19 cellular contexts compared by ENCODE assay signal in the genomic region with DNA sequence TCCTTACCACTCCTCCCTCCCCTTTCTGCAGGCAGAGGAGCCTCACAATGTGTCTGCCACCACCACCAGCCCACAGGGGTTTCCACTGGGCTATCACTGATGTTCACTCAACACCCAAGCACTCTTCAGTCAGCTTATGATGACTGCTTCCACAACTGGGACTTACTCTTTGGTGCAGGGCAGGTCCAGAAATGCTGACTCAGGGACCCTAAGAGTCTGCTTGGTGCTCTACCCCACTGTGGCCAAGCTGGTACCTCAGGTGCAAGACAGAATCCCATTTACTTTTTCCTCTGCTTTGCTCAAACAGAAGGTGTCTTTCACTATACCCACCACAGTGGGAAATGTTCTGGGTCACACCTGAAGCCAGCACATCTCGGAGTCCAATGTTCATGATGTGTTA. TPM values are rescaled to one million over a fixed set of nuclear protein-coding genes. Genes with fewer than 3 reads are reported as not detected.
A peak's percentile ranks its signal among the peaks of the same experiment; 100 is the strongest.
DNase-seq lines count a peak whose midpoint lies in the region; ATAC-seq, FAIRE-seq and TF ChIP-seq lines count a peak whose summit lies in the region.
"Had no signal": no experiment of that assay in that cellular context is flagged by ENCODE, and none has a peak within 500 bp of the region (broad histone marks: within the 10 kb centered on the region; RNA-seq: fewer than 3 reads in every experiment).

No MANE protein-coding gene starts in this region.

- no peaks in the 10 kb centered on the region for H4K20me1 ChIP-seq in HepG2 (ENCODE audit: insufficient read depth, low read length)

- CTCF ChIA-PET in HepG2 (lab: Yijun Ruan, JAX; ENCODE audit: low intra/inter-chr PET ratio, low total read pairs) = no interaction called here
- CTCF ChIA-PET in naive thymus-derived CD4-positive, alpha-beta T cell (lab: Charles Lee) = no interaction called here
- CTCF ChIA-PET in GM10248 (lab: Yijun Ruan, JAX) = interaction anchor here (1.5 kb wide), 1 partner anchor 18 kb away, joined by 3 read pairs; no protein-coding TSS in a partner anchor

- FAIRE-seq in HepG2 (lab: Jason Lieb, UNC) = no peak

- peaks cover 100% of the 10 kb centered on the region for H3K9me3 ChIP-seq in HepG2 (ENCODE audit: low read length)
- H3K9me3 ChIP-seq in right lobe of liver = peaks cover 0 to 63% (median 39%) of the 10 kb centered on the region in 4 donors
- peaks cover 100% of the 10 kb centered on the region for H3K9me3 ChIP-seq in endodermal cell (ENCODE audit: control insufficient read depth, low read length)
- peaks cover 25 to 81% (median 52%) of the 10 kb centered on the region in 3 experiments for H3K9me3 ChIP-seq in naive thymus-derived CD4-positive, alpha-beta T cell (ENCODE audit: control insufficient read depth in 2 of 3, low read length in 3 of 3)
- H3K9me3 ChIP-seq in BE2C = no peaks in the 10 kb centered on the region

- DNase-seq in HepG2 (ENCODE audit: low spot score) = no peak
- no peak for DNase-seq in right lobe of liver
- no peak for DNase-seq in endodermal cell
- no peak for DNase-seq in naive thymus-derived CD4-positive, alpha-beta T cell
- no peak for DNase-seq in NK-92 (lab: John Stamatoyannopoulos, UW; ENCODE audit: unreplicated experiment)
- no peak for DNase-seq in BE2C
- DNase-seq in GM10248 (ENCODE audit: extremely low spot score) = no peak
- DNase-seq: 8988T, GM23248, KG1, NCI-H1417 treated with DMSO at 0.1 percent for 48 hours, NCI-H1930, NCI-H446 treated with DMSO at 0.1 percent for 48 hours, PC-9 had no signal

- peaks cover 26 to 46% of the 10 kb centered on the region in 2 experiments for H3K36me3 ChIP-seq in HepG2 (replicated peaks in 1 of 2; ENCODE audit: control insufficient read depth in 1 of 2, insufficient read depth in 2 of 2, low read length in 2 of 2)
- H3K36me3 ChIP-seq in right lobe of liver = peaks cover 0 to 36% (median 10%) of the 10 kb centered on the region in 4 donors
- peaks cover 72% of the 10 kb centered on the region for H3K36me3 ChIP-seq in endodermal cell (ENCODE audit: control insufficient read depth, insufficient read depth, low read length)
- peaks cover 28 to 49% (median 28%) of the 10 kb centered on the region in 3 experiments for H3K36me3 ChIP-seq in naive thymus-derived CD4-positive, alpha-beta T cell (ENCODE audit: control insufficient read depth in 2 of 3, insufficient read depth in 3 of 3, low read length in 3 of 3)
- H3K36me3 ChIP-seq in BE2C = peaks cover 20% of the 10 kb centered on the region

- peaks cover 96% of the 10 kb centered on the region for H3K36me3 Mint-ChIP-seq in endodermal cell (ENCODE audit: low read depth)
- H3K36me3 Mint-ChIP-seq in naive thymus-derived CD4-positive, alpha-beta T cell = peaks cover 54 to 99% (median 95%) of the 10 kb centered on the region in 5 donors

- WGBS in HepG2 (ENCODE audit: low lambda C conversion rate) = 100% methylated on average over 1 of the region's 1 CpG
- no CpG with 5 or more reads among the region's 1 CpG for WGBS in right lobe of liver (ENCODE audit: insufficient coverage, low coverage, low lambda C conversion rate, missing lambda C conversion rate)
- WGBS in endodermal cell (ENCODE audit: insufficient coverage in 1 of 2, insufficient read length in 1 of 2), 2 experiments = 95% methylated on average over 1 of the region's 1 CpG; no CpG with 5 or more reads in 1 of the 2 experiments

- peaks cover 25% of the 10 kb centered on the region for H3K79me2 ChIP-seq in HepG2 (ENCODE audit: insufficient read depth, low read length)

- in situ Hi-C loops in HepG2 (cut with HindIII; ENCODE audit: extremely low pct_ligation_motif_present, low pct_unique_long_range_greater_than_20kb) = no loop called here

- H3K4me3 Mint-ChIP-seq in endodermal cell = no peak overlapping the region
- no peak overlapping the region for H3K4me3 Mint-ChIP-seq in naive thymus-derived CD4-positive, alpha-beta T cell
- H3K4me3 Mint-ChIP-seq: CD14-positive monocyte had no signal

- POLR2A ChIA-PET in HepG2 (lab: Yijun Ruan, JAX) (no interaction called here), GM10248 (lab: Yijun Ruan, JAX) (no interaction called here)
- POLR2A ChIA-PET in naive thymus-derived CD4-positive, alpha-beta T cell (lab: Charles Lee) = no interaction called here

- no TSS peak for BruUV-seq in HepG2 (replicated peaks; lab: Mats Ljungman, UMichigan)

- intact Hi-C loops in HepG2 (cut with micrococcal nuclease; ENCODE audit: unreplicated experiment) (no loop called here), right lobe of liver (cut with DNase I) (no loop called here)
- intact Hi-C loops in naive thymus-derived CD4-positive, alpha-beta T cell (cut with micrococcal nuclease) = no loop called here

- ATAC-seq in HepG2 = no peak
- ATAC-seq in right lobe of liver = no peak
- ATAC-seq in naive thymus-derived CD4-positive, alpha-beta T cell = no peak
- no peak for ATAC-seq in GM18867 (IDR thresholded peaks at IDR 0.05; ENCODE audit: unreplicated experiment)
- ATAC-seq: HCT116 had no signal

- TF ChIP-seq CTCF in HepG2 (CRISPR knock-in tag; IDR thresholded peaks at IDR 0.05) = no peak
- no peak for TF ChIP-seq CTCF in right lobe of liver (IDR thresholded peaks at IDR 0.05)
- TF ChIP-seq CTCF in endodermal cell (conservative IDR thresholded peaks at IDR 0.05) = no peak
- TF ChIP-seq CTCF in BE2C (IDR thresholded peaks at IDR 0.05; ENCODE audit: low read depth, low read length) = no peak
- TF ChIP-seq CTCF in GM10248 (IDR thresholded peaks at IDR 0.05; ENCODE audit: control extremely low read depth, extremely low read depth, low read depth, missing control alignments) = no peak

- H3K4me3 ChIP-seq in HepG2 (replicated peaks in 1 of 3; ENCODE audit: insufficient read depth in 1 of 3, low read depth in 2 of 3, low read length in 3 of 3) (no peak overlapping the region), right lobe of liver (no peak overlapping the region), endodermal cell (ENCODE audit: low read length) (peak overlapping the region; percentile 72), BE2C (ENCODE audit: low read depth, low read length) (no peak overlapping the region)
- peak overlapping the region; percentile 20 for H3K4me3 ChIP-seq in naive thymus-derived CD4-positive, alpha-beta T cell (ENCODE audit: low read length)
- H3K4me3 ChIP-seq: GM23248, PC-9, SJSA1 had no signal

- H3K9ac ChIP-seq in HepG2 (ENCODE audit: insufficient read depth, low read depth, low read length) = no peak overlapping the region
- no peak overlapping the region for H3K9ac ChIP-seq in endodermal cell (ENCODE audit: extremely low read depth, low read length, poor library complexity, severe bottlenecking)
- H3K9ac ChIP-seq: GM23248 had no signal

- H3K27me3 Mint-ChIP-seq in endodermal cell (ENCODE audit: insufficient read depth) = no peaks in the 10 kb centered on the region
- no peaks in the 10 kb centered on the region for H3K27me3 Mint-ChIP-seq in naive thymus-derived CD4-positive, alpha-beta T cell

- no peaks in the 10 kb centered on the region for H3K27me3 ChIP-seq in HepG2 (ENCODE audit: control insufficient read depth in 1 of 2, insufficient read depth in 2 of 2, low read length in 2 of 2)
- H3K27me3 ChIP-seq in right lobe of liver = no peaks in the 10 kb centered on the region
- no peaks in the 10 kb centered on the region for H3K27me3 ChIP-seq in endodermal cell (ENCODE audit: control insufficient read depth, insufficient read depth, low read length, poor library complexity, severe bottlenecking)
- H3K27me3 ChIP-seq in naive thymus-derived CD4-positive, alpha-beta T cell (ENCODE audit: control insufficient read depth in 2 of 2, insufficient read depth in 2 of 2, low read length in 2 of 2) = no peaks in the 10 kb centered on the region
- no peaks in the 10 kb centered on the region for H3K27me3 ChIP-seq in BE2C
- H3K27me3 ChIP-seq: SJSA1 had no signal

- H2AFZ ChIP-seq in HepG2 (ENCODE audit: low read length) = no peak overlapping the region
- H2AFZ ChIP-seq: GM23248, PC-9 had no signal

- H3K27ac Mint-ChIP-seq in endodermal cell = no peak overlapping the region
- H3K27ac Mint-ChIP-seq in naive thymus-derived CD4-positive, alpha-beta T cell = no peak overlapping the region

- H3K9me3 Mint-ChIP-seq in endodermal cell = peaks cover 98% of the 10 kb centered on the region
- peaks cover 17 to 100% (median 83%) of the 10 kb centered on the region in 11 donors for H3K9me3 Mint-ChIP-seq in naive thymus-derived CD4-positive, alpha-beta T cell

- no peak for TF ChIP-seq RAD21 in HepG2 (CRISPR knock-in tag; IDR thresholded peaks at IDR 0.05)

- no peak overlapping the region for H3K4me2 ChIP-seq in HepG2 (ENCODE audit: low read depth, low read length)
- H3K4me2 ChIP-seq: PC-9 had no signal

- TF ChIP-seq POLR2A in HepG2 (IDR thresholded peaks at IDR 0.05; ENCODE audit: insufficient read depth in 1 of 2, low read depth in 2 of 2, low read length in 2 of 2) (no peak), right lobe of liver (IDR thresholded peaks at IDR 0.05) (no peak)

- no peak for TF ChIP-seq EP300 in HepG2 (IDR thresholded peaks at IDR 0.05; ENCODE audit: low read depth in 2 of 2, low read length in 2 of 2)
- no peak for TF ChIP-seq EP300 in HepG2 (CRISPR knock-in tag; IDR thresholded peaks at IDR 0.05; ENCODE audit: borderline replicate concordance)

- H3K4me1 Mint-ChIP-seq in endodermal cell = no peaks in the 10 kb centered on the region
- H3K4me1 Mint-ChIP-seq in naive thymus-derived CD4-positive, alpha-beta T cell = peaks cover 0 to 22% (median 10%) of the 10 kb centered on the region in 7 donors
- H3K4me1 Mint-ChIP-seq: CD14-positive monocyte had no signal

- no peaks in the 10 kb centered on the region for H3K4me1 ChIP-seq in HepG2 (ENCODE audit: insufficient read depth, low read length)
- H3K4me1 ChIP-seq in right lobe of liver = no peaks in the 10 kb centered on the region
- no peaks in the 10 kb centered on the region for H3K4me1 ChIP-seq in endodermal cell (ENCODE audit: control insufficient read depth, insufficient read depth, low read length)
- no peaks in the 10 kb centered on the region for H3K4me1 ChIP-seq in naive thymus-derived CD4-positive, alpha-beta T cell (ENCODE audit: control insufficient read depth in 2 of 2, insufficient read depth in 2 of 2, low read length in 2 of 2)
- H3K4me1 ChIP-seq in BE2C = no peaks in the 10 kb centered on the region
- H3K4me1 ChIP-seq: SJSA1 had no signal

- H3K27ac ChIP-seq in HepG2 (ENCODE audit: extremely low read length, insufficient read depth, low read length) (no peak overlapping the region), right lobe of liver (no peak overlapping the region), endodermal cell (ENCODE audit: low read depth, low read length) (no peak overlapping the region)
- H3K27ac ChIP-seq in naive thymus-derived CD4-positive, alpha-beta T cell (ENCODE audit: low read depth, low read length) = no peak overlapping the region
- H3K27ac ChIP-seq: GM23248, HL-60, PC-9, SJSA1 had no signal

RNA-seq across cellular contexts. Expression of a gene that starts 40.1 kb away (rescaled TPM):
- total RNA-seq in HepG2 (2016; rRNA removed; fragmentation: Illumina TruSeq; extraction: Trizol) (30.0 and 42.4 TPM in 2 replicates), right lobe of liver (1 to 10 TPM; 2.7 to 5.6 (median 3.7) TPM), endodermal cell (10 to 100 TPM; 21.7 to 22.2 TPM)
- 4.5 and 5.7 TPM in 2 replicates for total RNA-seq in HepG2 (2016; cell fraction: cytosol; rRNA removed; fragmentation: Illumina TruSeq; extraction: Trizol; ENCODE audit: low read depth)
- 30.7 and 43.3 TPM in 2 replicates for total RNA-seq in HepG2 (2016; cell fraction: insoluble cytoplasmic fraction; rRNA removed; fragmentation: Illumina TruSeq; extraction: Trizol)
- total RNA-seq in HepG2 (2016; cell fraction: membrane; rRNA removed; fragmentation: Illumina TruSeq; extraction: Trizol) = 13.3 and 16.9 TPM in 2 replicates
- 42.2 and 42.5 TPM in 2 replicates for total RNA-seq in HepG2 (2016; cell fraction: nucleus; rRNA removed; fragmentation: Illumina TruSeq; extraction: Trizol)
- polyA plus RNA-seq in HepG2 (2011; rRNA removed) = 3.0 and 3.1 TPM in 2 replicates
- polyA plus RNA-seq in HepG2 (2011; cell fraction: cytosol; rRNA removed) = 1.4 and 2.0 TPM in 2 replicates
- polyA plus RNA-seq in HepG2 (2011; cell fraction: nucleus; rRNA removed) = 3.2 and 3.3 TPM in 2 replicates
- polyA plus RNA-seq in HepG2 (2012) = 6.3 and 7.1 TPM in 2 replicates
- polyA plus RNA-seq in HepG2 (2016; cell fraction: cytosol; fragmentation: Illumina TruSeq; extraction: Trizol; ENCODE audit: low read depth) = 1.0 and 1.2 TPM in 2 replicates
- 22.9 and 26.2 TPM in 2 replicates for polyA plus RNA-seq in HepG2 (2016; cell fraction: insoluble cytoplasmic fraction; fragmentation: Illumina TruSeq; extraction: Trizol; ENCODE audit: low read depth)
- 3.2 and 3.4 TPM in 2 replicates for polyA plus RNA-seq in HepG2 (2016; cell fraction: membrane; fragmentation: Illumina TruSeq; extraction: Trizol; ENCODE audit: low read depth)
- 15.0 and 18.6 TPM in 2 replicates for polyA plus RNA-seq in HepG2 (2016; cell fraction: nucleus; fragmentation: Illumina TruSeq; extraction: Trizol; ENCODE audit: insufficient read depth, low read depth)
- polyA minus RNA-seq in HepG2 (2011; rRNA and poly(A)+ RNA removed; ENCODE audit: low replicate concordance) = 6.5 and 9.1 TPM in 2 replicates
- polyA minus RNA-seq in HepG2 (2011; cell fraction: cytosol; rRNA and poly(A)+ RNA removed) = 6.2 and 8.1 TPM in 2 replicates
- polyA minus RNA-seq in HepG2 (2011; cell fraction: nucleus; rRNA and poly(A)+ RNA removed) = 40.3 and 44.5 TPM in 2 replicates
- polyA plus RNA-seq in endodermal cell (2013, experiment 1 of 2) = 8.2 TPM
- polyA plus RNA-seq in endodermal cell (2013, experiment 2 of 2) = 7.2 TPM
- total RNA-seq in naive thymus-derived CD4-positive, alpha-beta T cell = 10 to 100 TPM; 34.8 to 74.9 (median 48.8) TPM
- polyA plus RNA-seq in naive thymus-derived CD4-positive, alpha-beta T cell = 1 to 10 TPM; 7.3 to 8.6 TPM
- polyA plus RNA-seq in BE2C (2012; ENCODE audit: insufficient read depth, insufficient read length, low read depth) = 1.7 TPM

Comparison
In these comparisons a context has a peak if more than half of its experiments do, and no peak if none do; other contexts are left out.
1. H3K4me3 ChIP-seq: peak in endodermal cell (single experiment) and naive thymus-derived CD4-positive, alpha-beta T cell (single experiment); none in HepG2 (0 of 3), right lobe of liver (0 of 3) and BE2C (single experiment).